8 cellular contexts compared by ENCODE assay signal in genomic region chrX:109596015-109596414, GRCh38.
"Had no signal": no experiment of that assay in that cellular context is flagged by ENCODE, and none has a peak within 500 bp of the region (broad histone marks: within the 10 kb centered on the region; RNA-seq: fewer than 3 reads in every experiment).

No MANE protein-coding gene starts in this region.

- H3K4me3 ChIP-seq: GM23248 had no signal

- ATAC-seq: HepG2 had no signal

- DNase-seq: GM23248, GOT3, H9, HCEC 1CT, KBM-7 had no signal

- FAIRE-seq: H54, HepG2 had no signal

- H3K27ac ChIP-seq: GM23248, KMS-11 had no signal

- H2AFZ ChIP-seq: GM23248 had no signal

- H3K4me2 ChIP-seq: KMS-11 had no signal

- H3K9ac ChIP-seq: GM23248, KMS-11 had no signal
